Comparison of ENCODE assay signal across 21 cellular contexts in genomic region chr13:69676286-69676685, GRCh38.
DNase-seq lines count a peak whose midpoint lies in the region; ATAC-seq, FAIRE-seq and TF ChIP-seq lines count a peak whose summit lies in the region.
"Had no signal": no experiment of that assay in that cellular context is flagged by ENCODE, and none has a peak within 500 bp of the region (broad histone marks: within the 10 kb centered on the region; RNA-seq: fewer than 3 reads in every experiment).

No MANE protein-coding gene starts in this region.

- no peaks in the 10 kb centered on the region for H3K4me1 ChIP-seq in GM12878 (ENCODE audit: control insufficient read depth, insufficient read depth, low read length)
- H3K4me1 ChIP-seq in neural progenitor cell: no peaks in the 10 kb centered on the region
- H3K4me1 ChIP-seq in A673 (ENCODE audit: insufficient read depth, low read length, poor library complexity, severe bottlenecking): no peaks in the 10 kb centered on the region
- H3K4me1 ChIP-seq: BLaER1 treated with 17β-estradiol and CSF1 and Interleukin-3, amounts not matched to agents 10 nM and 100 nM; Caco-2 had no signal

- no peaks in the 10 kb centered on the region for H3K4me1 Mint-ChIP-seq in neural progenitor cell
- H3K4me1 Mint-ChIP-seq: B cell had no signal

- RAD21 ChIA-PET in GM12878 (lab: Charles Lee; ENCODE audit: unreplicated experiment): interaction anchor here (1.4 kb wide), 1 partner anchor 7 kb away, joined by 6 read pairs; no protein-coding TSS in a partner anchor

- H2AFZ ChIP-seq in GM12878 (ENCODE audit: control insufficient read depth, low read depth, low read length) (no peak overlapping the region), neural progenitor cell (replicated peaks) (no peak overlapping the region)

- H4K20me1 ChIP-seq in GM12878 (ENCODE audit: control insufficient read depth, insufficient read depth) (no peaks in the 10 kb centered on the region), neural progenitor cell (ENCODE audit: low read depth) (no peaks in the 10 kb centered on the region)
- H4K20me1 ChIP-seq: BLaER1 treated with 17β-estradiol and CSF1 and Interleukin-3, amounts not matched to agents 10 nM and 100 nM had no signal

- CTCF ChIA-PET in HEK293T (lab: Yijun Ruan, JAX) (interaction anchor here (1.0 kb wide), 1 partner anchor 11 kb away, joined by 3 read pairs; no protein-coding TSS in a partner anchor), GM12878 (lab: Yijun Ruan, JAX) (interaction anchor here (0.7 to 1.6 kb wide), 5 partner anchors 13 to 189 kb away, joined by 3 to 4 read pairs (median 3); no protein-coding TSS in a partner anchor), A673 (lab: Charles Lee) (no interaction called here)

- H3K36me3 ChIP-seq in GM12878 (ENCODE audit: control insufficient read depth in 2 of 2, insufficient read depth in 2 of 2, low read length in 1 of 2) (no peaks in the 10 kb centered on the region), neural progenitor cell (no peaks in the 10 kb centered on the region), A673 (ENCODE audit: insufficient read depth, low read length, poor library complexity, severe bottlenecking) (no peaks in the 10 kb centered on the region)
- H3K36me3 ChIP-seq: BLaER1 treated with 17β-estradiol and CSF1 and Interleukin-3, amounts not matched to agents 10 nM and 100 nM had no signal

- in situ Hi-C loops in GM12878 (cut with MboI): no loop called here

- TF ChIP-seq POLR2A in GM12878 (IDR thresholded peaks at IDR 0.05; ENCODE audit: low read depth, low read length): no peak

- peaks cover 2% of the 10 kb centered on the region for H3K9me3 Mint-ChIP-seq in neural progenitor cell

- intact Hi-C loops in GM12878 (cut with micrococcal nuclease; ENCODE audit: unreplicated experiment): no loop called here
- intact Hi-C loops in A673 (cut with micrococcal nuclease; ENCODE audit: unreplicated experiment): no loop called here

- H3K79me2 ChIP-seq in GM12878 (ENCODE audit: control insufficient read depth, insufficient read depth, low read length) (no peaks in the 10 kb centered on the region), neural progenitor cell (ENCODE audit: low read depth) (no peaks in the 10 kb centered on the region)

- TF ChIP-seq RAD21 in GM12878 (IDR thresholded peaks at IDR 0.05; ENCODE audit: insufficient read depth, low read depth, low read length): no peak

- POLR2A ChIA-PET in HEK293T (lab: Yijun Ruan, JAX) (no interaction called here), GM12878 (lab: Charles Lee) (no interaction called here), A673 (lab: Charles Lee; ENCODE audit: low non-redundant PET) (no interaction called here)

- H3K4me3 ChIP-seq in GM12878 (no peak overlapping the region), neural progenitor cell (no peak overlapping the region), A673 (ENCODE audit: low read depth, low read length, poor library complexity, severe bottlenecking) (no peak overlapping the region)
- H3K4me3 ChIP-seq: BLaER1 treated with 17β-estradiol and CSF1 and Interleukin-3, amounts not matched to agents 10 nM and 100 nM had no signal

- TF ChIP-seq EP300 in GM12878 (IDR thresholded peaks at IDR 0.05; ENCODE audit: borderline replicate concordance in 1 of 2, control insufficient read depth in 1 of 2, low read depth in 2 of 2, low read length in 2 of 2): no peak

- H3K4me2 ChIP-seq in GM12878 (ENCODE audit: control insufficient read depth, insufficient read depth) (no peak overlapping the region), neural progenitor cell (no peak overlapping the region)
- H3K4me2 ChIP-seq: BLaER1 treated with 17β-estradiol and CSF1 and Interleukin-3, amounts not matched to agents 10 nM and 100 nM had no signal

- no peak overlapping the region for H3K4me3 Mint-ChIP-seq in neural progenitor cell
- H3K4me3 Mint-ChIP-seq: B cell; CD4-positive, alpha-beta T cell; CD8-positive, alpha-beta T cell had no signal

- ATAC-seq in GM12878 (peak; percentile 65), GM18868 (IDR thresholded peaks at IDR 0.05; ENCODE audit: unreplicated experiment) (no peak), HG02938 (IDR thresholded peaks at IDR 0.05; ENCODE audit: unreplicated experiment) (no peak)
- ATAC-seq: CD8-positive, alpha-beta T cell had no signal

- BruUV-seq in GM12878 (replicated peaks; lab: Mats Ljungman, UMichigan) (no TSS peak), A673 (replicated peaks; lab: Mats Ljungman, UMichigan) (no TSS peak)

- H3K9ac ChIP-seq in GM12878 (ENCODE audit: control insufficient read depth, insufficient read depth, low read length): no peak overlapping the region
- H3K9ac ChIP-seq in neural progenitor cell: no peak overlapping the region
- H3K9ac ChIP-seq: BLaER1 treated with 17β-estradiol and CSF1 and Interleukin-3, amounts not matched to agents 10 nM and 100 nM had no signal

- DNase-seq in HEK293T (ENCODE audit: extremely low spot score): no peak
- DNase-seq in GM12878 (ENCODE audit: low read depth, low spot score): no peak
- peak; percentile 6 for DNase-seq in kidney tubule cell (ENCODE audit: low spot score)
- DNase-seq in neural progenitor cell (ENCODE audit: low spot score): peak; percentile 3
- no peak for DNase-seq in NCI-H2227 (lab: John Stamatoyannopoulos, UW; ENCODE audit: unreplicated experiment)
- no peak for DNase-seq in A673 (ENCODE audit: low spot score)
- DNase-seq: 8988T; AML-193; Caco-2; Calu3; CD4-positive, alpha-beta T cell; CD8-positive, alpha-beta T cell; DMS79 treated with DMSO at 0.1 percent for 48 hours; GF-D8 had no signal

- H3K36me3 Mint-ChIP-seq in neural progenitor cell: no peaks in the 10 kb centered on the region
- H3K36me3 Mint-ChIP-seq: CD8-positive, alpha-beta T cell had no signal

- SMC1A ChIA-PET in GM12878 (lab: Charles Lee; ENCODE audit: uncharacterized antibody, unreplicated experiment): interaction anchor here (0.8 to 1.8 kb wide), 6 partner anchors 9 to 87 kb away, joined by 3 to 8 read pairs (median 4); no protein-coding TSS in a partner anchor

- no peak overlapping the region for H3K27ac ChIP-seq in GM12878 (ENCODE audit: control insufficient read depth, insufficient read depth)
- H3K27ac ChIP-seq in neural progenitor cell: no peak overlapping the region
- no peak overlapping the region for H3K27ac ChIP-seq in A673 (ENCODE audit: low read depth, low read length, poor library complexity, severe bottlenecking)
- H3K27ac ChIP-seq: BLaER1 treated with 17β-estradiol and CSF1 and Interleukin-3, amounts not matched to agents 10 nM and 100 nM; C4-2B had no signal

- H3K27me3 ChIP-seq in GM12878 (replicated peaks in 1 of 2; ENCODE audit: control insufficient read depth in 2 of 2, insufficient read depth in 2 of 2, low read length in 1 of 2) (no peaks in the 10 kb centered on the region), neural progenitor cell (no peaks in the 10 kb centered on the region), A673 (replicated peaks; ENCODE audit: insufficient read depth, low read depth, low read length, poor library complexity) (no peaks in the 10 kb centered on the region)
- H3K27me3 ChIP-seq: BLaER1 treated with 17β-estradiol and CSF1 and Interleukin-3, amounts not matched to agents 10 nM and 100 nM had no signal

- FAIRE-seq in GM12878 (lab: Jason Lieb, UNC): no peak
- FAIRE-seq: A204.1, D721Med had no signal

- no peaks in the 10 kb centered on the region for H3F3A ChIP-seq in neural progenitor cell (ENCODE audit: low read depth)

- no peak overlapping the region for H3K27ac Mint-ChIP-seq in neural progenitor cell
- H3K27ac Mint-ChIP-seq: B cell; CD4-positive, alpha-beta T cell; CD8-positive, alpha-beta T cell had no signal

- peaks cover 4% of the 10 kb centered on the region for H3K27me3 Mint-ChIP-seq in neural progenitor cell (ENCODE audit: insufficient read depth, low read depth)
- H3K27me3 Mint-ChIP-seq: B cell; CD4-positive, alpha-beta T cell had no signal

- no peak for TF ChIP-seq CTCF in GM12878 (IDR thresholded peaks at IDR 0.05 in 2 of 3, conservative IDR thresholded peaks at IDR 0.05 in 1 of 3; ENCODE audit: control insufficient read depth in 2 of 3, extremely low read depth in 1 of 3, insufficient read depth in 1 of 3, low read depth in 3 of 3, low read length in 3 of 3)
- TF ChIP-seq CTCF in neural progenitor cell (IDR thresholded peaks at IDR 0.05): no peak
- TF ChIP-seq CTCF in A673 (conservative IDR thresholded peaks at IDR 0.05; ENCODE audit: low read depth, low read length): no peak

- H3K9me3 ChIP-seq in GM12878 (replicated peaks; ENCODE audit: control insufficient read depth, insufficient read depth, low read length) (no peaks in the 10 kb centered on the region), neural progenitor cell (ENCODE audit: low read depth) (no peaks in the 10 kb centered on the region), A673 (ENCODE audit: low read depth, low read length, poor library complexity, severe bottlenecking) (no peaks in the 10 kb centered on the region)
- H3K9me3 ChIP-seq: Caco-2 had no signal

TF ChIP-seq in HEK293T, 16 proteins besides CTCF, POLR2A, EP300 and RAD21 (continues in another document):
- TF ChIP-seq BHLHE40 (IDR thresholded peaks at IDR 0.05; ENCODE audit: borderline replicate concordance): no peak
- TF ChIP-seq L3MBTL2 (conservative IDR thresholded peaks at IDR 0.05): no peak
- TF ChIP-seq PKNOX1 (IDR thresholded peaks at IDR 0.05): peak; percentile 58
- no peak for TF ChIP-seq TARDBP (IDR thresholded peaks at IDR 0.05)
- 0 out of 2 replicates have a peak, but pooled peaks have one; percentile 32 for TF ChIP-seq ELF4 (IDR thresholded peaks at IDR 0.05)

TF ChIP-seq in GM12878, 131 proteins besides CTCF, POLR2A, EP300 and RAD21 (continues in another document):
- TF ChIP-seq NFYA (IDR thresholded peaks at IDR 0.05; ENCODE audit: borderline replicate concordance, low read depth, low read length) (no peak), BRCA1 (IDR thresholded peaks at IDR 0.05; ENCODE audit: low read depth, low read length) (no peak), ZNF217 (IDR thresholded peaks at IDR 0.05) (no peak), MLLT1 (IDR thresholded peaks at IDR 0.05) (no peak), JUNB (IDR thresholded peaks at IDR 0.05) (no peak)

Comparison
In these comparisons a context has a peak if more than half of its experiments do, and no peak if none do; other contexts are left out.
1. DNase-seq: peak in kidney tubule cell (single experiment) and neural progenitor cell (single experiment); none in HEK293T (single experiment), GM12878 (single experiment), NCI-H2227 (single experiment) and A673 (single experiment).